In genomic region chr4:78704981-78705757, GRCh38 we compare ENCODE assay signal across 12 cellular contexts.
A peak's percentile ranks its signal among the peaks of the same experiment; 100 is the strongest.
DNase-seq lines count a peak whose midpoint lies in the region; ATAC-seq, FAIRE-seq and TF ChIP-seq lines count a peak whose summit lies in the region.
"Had no signal": no experiment of that assay in that cellular context is flagged by ENCODE, and none has a peak within 500 bp of the region (broad histone marks: within the 10 kb centered on the region; RNA-seq: fewer than 3 reads in every experiment).

No MANE protein-coding gene starts in this region.

- H4K91ac ChIP-seq in mesenchymal stem cell (ENCODE audit: low read length), result no peak overlapping the region

- H4K20me1 ChIP-seq in HepG2 (ENCODE audit: insufficient read depth, low read length) (no peaks in the 10 kb centered on the region), hepatocyte (ENCODE audit: insufficient read depth, poor library complexity, severe bottlenecking) (no peaks in the 10 kb centered on the region)

- H3K4me1 Mint-ChIP-seq in T-helper 2 cell treated with Interferon-gamma antibody and Interleukin-4, amounts not matched to agents 5 μg/mL and 100 μg/mL, for 36 hours (ENCODE audit: low read depth), result no peaks in the 10 kb centered on the region

- peak; percentile 10 for DNase-seq in HepG2 (ENCODE audit: low spot score)
- DNase-seq in right lobe of liver, result no peak
- DNase-seq in astrocyte of the spinal cord (ENCODE audit: low read depth, low spot score), result peak; percentile 70
- peak; percentile 38 for DNase-seq in hepatocyte (ENCODE audit: low spot score)
- no peak for DNase-seq in D341Med (ENCODE audit: low spot score)
- DNase-seq in NCI-H748 treated with DMSO at 0.1 percent for 48 hours (lab: John Stamatoyannopoulos, UW), result no peak
- no peak for DNase-seq in T-helper 2 cell treated with Interferon-gamma antibody and Interleukin-4, amounts not matched to agents 5 μg/mL and 100 μg/mL, for 36 hours (ENCODE audit: low spot score)
- DNase-seq in mesenchymal stem cell, result no peak
- DNase-seq: NCI-H1048, SHP77, transverse colon had no signal

- no peaks in the 10 kb centered on the region for H3K27me3 ChIP-seq in HepG2 (ENCODE audit: control insufficient read depth in 1 of 2, insufficient read depth in 2 of 2, low read length in 2 of 2)
- H3K27me3 ChIP-seq in right lobe of liver, result no peaks in the 10 kb centered on the region
- H3K27me3 ChIP-seq in hepatocyte, result no peaks in the 10 kb centered on the region
- H3K27me3 ChIP-seq in mesenchymal stem cell (ENCODE audit: control insufficient read depth in 1 of 2, insufficient read depth in 1 of 2, low read length in 2 of 2), result no peaks in the 10 kb centered on the region
- H3K27me3 ChIP-seq: transverse colon had no signal

- no peak for FAIRE-seq in HepG2 (lab: Jason Lieb, UNC)

- intact Hi-C loops in HepG2 (cut with micrococcal nuclease; ENCODE audit: unreplicated experiment), result no loop called here
- intact Hi-C loops in right lobe of liver (cut with DNase I), result no loop called here

- peaks cover 17% of the 10 kb centered on the region for H3K9me3 Mint-ChIP-seq in T-helper 2 cell treated with Interferon-gamma antibody and Interleukin-4, amounts not matched to agents 5 μg/mL and 100 μg/mL, for 36 hours

- no peak overlapping the region for H3K4me3 Mint-ChIP-seq in T-helper 2 cell treated with Interferon-gamma antibody and Interleukin-4, amounts not matched to agents 5 μg/mL and 100 μg/mL, for 36 hours

- TF ChIP-seq CTCF in HepG2 (CRISPR knock-in tag; IDR thresholded peaks at IDR 0.05), result no peak
- TF ChIP-seq CTCF in right lobe of liver (IDR thresholded peaks at IDR 0.05), result no peak
- no peak for TF ChIP-seq CTCF in astrocyte of the spinal cord (IDR thresholded peaks at IDR 0.05; ENCODE audit: low read depth, low read length)
- TF ChIP-seq CTCF in hepatocyte (IDR thresholded peaks at IDR 0.05; ENCODE audit: poor library complexity), result no peak

- peaks cover 10% of the 10 kb centered on the region for H3K27me3 Mint-ChIP-seq in T-helper 2 cell treated with Interferon-gamma antibody and Interleukin-4, amounts not matched to agents 5 μg/mL and 100 μg/mL, for 36 hours (ENCODE audit: low read depth)

- no peaks in the 10 kb centered on the region for H3K79me1 ChIP-seq in mesenchymal stem cell (replicated peaks; ENCODE audit: low read length, poor library complexity, severe bottlenecking)

- no peak overlapping the region for H4K8ac ChIP-seq in mesenchymal stem cell (ENCODE audit: low read length)

- no peaks in the 10 kb centered on the region for H3K9me2 ChIP-seq in hepatocyte (replicated peaks; ENCODE audit: insufficient read depth)

- no peak overlapping the region for H3K14ac ChIP-seq in mesenchymal stem cell (ENCODE audit: low read length in 2 of 2)

- no peak overlapping the region for H3K4me3 ChIP-seq in HepG2 (replicated peaks in 1 of 3; ENCODE audit: insufficient read depth in 1 of 3, low read depth in 2 of 3, low read length in 3 of 3)
- no peak overlapping the region for H3K4me3 ChIP-seq in right lobe of liver
- no peak overlapping the region for H3K4me3 ChIP-seq in astrocyte of the spinal cord (ENCODE audit: low read depth, low read length)
- no peak overlapping the region for H3K4me3 ChIP-seq in hepatocyte
- no peak overlapping the region for H3K4me3 ChIP-seq in mesenchymal stem cell (ENCODE audit: insufficient read depth in 1 of 2, low read depth in 1 of 2, low read length in 2 of 2)
- H3K4me3 ChIP-seq: transverse colon had no signal

- H3K9ac ChIP-seq in HepG2 (ENCODE audit: insufficient read depth, low read depth, low read length) (no peak overlapping the region), mesenchymal stem cell (ENCODE audit: low read length) (no peak overlapping the region)

- no peak for TF ChIP-seq POLR2A in HepG2 (IDR thresholded peaks at IDR 0.05; ENCODE audit: insufficient read depth in 1 of 2, low read depth in 2 of 2, low read length in 2 of 2)
- TF ChIP-seq POLR2A in right lobe of liver (IDR thresholded peaks at IDR 0.05), result no peak

- ATAC-seq in HepG2 (peak; percentile 38; the same call in 2 of the 3 replicates), right lobe of liver (no peak)

- no peak overlapping the region for H3K23ac ChIP-seq in mesenchymal stem cell (ENCODE audit: low read length in 2 of 2)

- no peak overlapping the region for H2BK15ac ChIP-seq in mesenchymal stem cell (ENCODE audit: low read depth, poor library complexity, severe bottlenecking)

- H3K36me3 ChIP-seq in HepG2 (replicated peaks in 1 of 2; ENCODE audit: control insufficient read depth in 1 of 2, insufficient read depth in 2 of 2, low read length in 2 of 2) (no peaks in the 10 kb centered on the region), right lobe of liver (no peaks in the 10 kb centered on the region), hepatocyte (replicated peaks; ENCODE audit: insufficient read depth, low read depth) (no peaks in the 10 kb centered on the region), mesenchymal stem cell (ENCODE audit: control insufficient read depth in 1 of 2, insufficient read depth in 2 of 2, low read depth in 1 of 2, low read length in 2 of 2) (no peaks in the 10 kb centered on the region)
- H3K36me3 ChIP-seq: transverse colon had no signal

- H3K4me2 ChIP-seq in HepG2 (ENCODE audit: low read depth, low read length) (peak overlapping the region; percentile 34), hepatocyte (peak overlapping the region; percentile 8), mesenchymal stem cell (ENCODE audit: low read length, poor library complexity, severe bottlenecking) (no peak overlapping the region)

- no peak overlapping the region for H3K27ac ChIP-seq in HepG2 (ENCODE audit: extremely low read length, insufficient read depth, low read length)
- H3K27ac ChIP-seq in right lobe of liver, result no peak overlapping the region
- peak overlapping the region; percentile 69 for H3K27ac ChIP-seq in hepatocyte
- H3K27ac ChIP-seq in mesenchymal stem cell (ENCODE audit: low read length, poor library complexity, severe bottlenecking), result no peak overlapping the region
- H3K27ac ChIP-seq: C4-2B, transverse colon had no signal

- TF ChIP-seq EP300 in HepG2 (IDR thresholded peaks at IDR 0.05; ENCODE audit: low read depth in 2 of 2, low read length in 2 of 2) (no peak), HepG2 (CRISPR knock-in tag; IDR thresholded peaks at IDR 0.05; ENCODE audit: borderline replicate concordance) (no peak)

- in situ Hi-C loops in HepG2 (cut with HindIII; ENCODE audit: extremely low pct_ligation_motif_present, low pct_unique_long_range_greater_than_20kb) (no loop called here), astrocyte of the spinal cord (cut with HindIII; ENCODE audit: low sequenced_read_pairs) (no loop called here)

- no peak overlapping the region for H2BK5ac ChIP-seq in mesenchymal stem cell (ENCODE audit: low read depth, low read length, poor library complexity, severe bottlenecking)

- no TSS peak for BruUV-seq in HepG2 (replicated peaks; lab: Mats Ljungman, UMichigan)

- no peak overlapping the region for H2BK120ac ChIP-seq in mesenchymal stem cell (ENCODE audit: low read depth, low read length)

- no peak overlapping the region for H3K18ac ChIP-seq in mesenchymal stem cell (ENCODE audit: low read depth in 1 of 2, low read length in 2 of 2)

- no peak overlapping the region for H3K27ac Mint-ChIP-seq in T-helper 2 cell treated with Interferon-gamma antibody and Interleukin-4, amounts not matched to agents 5 μg/mL and 100 μg/mL, for 36 hours

- no peak overlapping the region for H3K4ac ChIP-seq in mesenchymal stem cell (ENCODE audit: low read depth in 1 of 2, low read length in 2 of 2)

- no peak for TF ChIP-seq RAD21 in HepG2 (CRISPR knock-in tag; IDR thresholded peaks at IDR 0.05)

- H3K4me1 ChIP-seq in HepG2 (ENCODE audit: insufficient read depth, low read length) (peaks cover 22% of the 10 kb centered on the region), right lobe of liver (peaks cover 0 to 12% (median 0%) of the 10 kb centered on the region in 4 donors), hepatocyte (ENCODE audit: insufficient read depth) (peaks cover 15% of the 10 kb centered on the region), mesenchymal stem cell (ENCODE audit: control insufficient read depth, insufficient read depth, low read depth, low read length) (no peaks in the 10 kb centered on the region)

- peaks cover 18% of the 10 kb centered on the region for H3K9me3 ChIP-seq in HepG2 (ENCODE audit: low read length)
- H3K9me3 ChIP-seq in right lobe of liver, result no peaks in the 10 kb centered on the region
- H3K9me3 ChIP-seq in hepatocyte (ENCODE audit: low read depth), result no peaks in the 10 kb centered on the region
- H3K9me3 ChIP-seq in mesenchymal stem cell (ENCODE audit: control insufficient read depth, low read length), result peaks cover 8% of the 10 kb centered on the region

- H2AK5ac ChIP-seq in mesenchymal stem cell (ENCODE audit: low read length, severe bottlenecking), result no peak overlapping the region

- 5% methylated on average over 4 of the region's 4 CpGs for WGBS in HepG2 (ENCODE audit: low lambda C conversion rate)
- whole genome bisulfite sequencing in right lobe of liver (ENCODE audit: insufficient coverage, low coverage, low lambda C conversion rate, missing lambda C conversion rate), result 81% methylated on average over 4 of the region's 4 CpGs
- WGBS in hepatocyte (ENCODE audit: low lambda C conversion rate, missing lambda C conversion rate), result 83% methylated on average over 4 of the region's 4 CpGs
- WGBS in mesenchymal stem cell, result 92% methylated on average over 3 of the region's 4 CpGs

- CTCF ChIA-PET in HepG2 (lab: Yijun Ruan, JAX; ENCODE audit: low intra/inter-chr PET ratio, low total read pairs), result no interaction called here

- H2BK12ac ChIP-seq in mesenchymal stem cell (ENCODE audit: low read length in 2 of 2), result no peak overlapping the region

- H2AFZ ChIP-seq in HepG2 (ENCODE audit: low read length) (no peak overlapping the region), hepatocyte (peak overlapping the region; percentile 15), mesenchymal stem cell (ENCODE audit: low read depth, low read length) (no peak overlapping the region)

- H3K36me3 Mint-ChIP-seq in T-helper 2 cell treated with Interferon-gamma antibody and Interleukin-4, amounts not matched to agents 5 μg/mL and 100 μg/mL, for 36 hours (ENCODE audit: low read depth), result no peaks in the 10 kb centered on the region

- H3K79me2 ChIP-seq in HepG2 (ENCODE audit: insufficient read depth, low read length), result no peaks in the 10 kb centered on the region
- H3K79me2 ChIP-seq in hepatocyte, result no peaks in the 10 kb centered on the region

- POLR2A ChIA-PET in HepG2 (lab: Yijun Ruan, JAX), result no interaction called here

TF ChIP-seq in HepG2, 621 proteins besides CTCF, POLR2A, EP300 and RAD21 (continues in another document):
- TF ChIP-seq ZNF333 (CRISPR knock-in tag; IDR thresholded peaks at IDR 0.05; ENCODE audit: borderline replicate concordance), result no peak
- peak; percentile 72; the same call in 1 of the 2 replicates for TF ChIP-seq MAFF (IDR thresholded peaks at IDR 0.05; ENCODE audit: low read depth, low read length)
- TF ChIP-seq ZNF878 (CRISPR knock-in tag; IDR thresholded peaks at IDR 0.05), result no peak

Comparison
In these comparisons a context has a peak if more than half of its experiments do, and no peak if none do; other contexts are left out.
1. DNase-seq: peak in HepG2 (single experiment), astrocyte of the spinal cord (single experiment) and hepatocyte (single experiment); none in right lobe of liver (0 of 3), D341Med (single experiment), NCI-H748 treated with DMSO at 0.1 percent for 48 hours (single experiment), T-helper 2 cell treated with Interferon-gamma antibody and Interleukin-4, amounts not matched to agents 5 μg/mL and 100 μg/mL, for 36 hours (single experiment) and mesenchymal stem cell (single experiment).